27 cellular contexts compared by ENCODE assay signal in the genomic region with DNA sequence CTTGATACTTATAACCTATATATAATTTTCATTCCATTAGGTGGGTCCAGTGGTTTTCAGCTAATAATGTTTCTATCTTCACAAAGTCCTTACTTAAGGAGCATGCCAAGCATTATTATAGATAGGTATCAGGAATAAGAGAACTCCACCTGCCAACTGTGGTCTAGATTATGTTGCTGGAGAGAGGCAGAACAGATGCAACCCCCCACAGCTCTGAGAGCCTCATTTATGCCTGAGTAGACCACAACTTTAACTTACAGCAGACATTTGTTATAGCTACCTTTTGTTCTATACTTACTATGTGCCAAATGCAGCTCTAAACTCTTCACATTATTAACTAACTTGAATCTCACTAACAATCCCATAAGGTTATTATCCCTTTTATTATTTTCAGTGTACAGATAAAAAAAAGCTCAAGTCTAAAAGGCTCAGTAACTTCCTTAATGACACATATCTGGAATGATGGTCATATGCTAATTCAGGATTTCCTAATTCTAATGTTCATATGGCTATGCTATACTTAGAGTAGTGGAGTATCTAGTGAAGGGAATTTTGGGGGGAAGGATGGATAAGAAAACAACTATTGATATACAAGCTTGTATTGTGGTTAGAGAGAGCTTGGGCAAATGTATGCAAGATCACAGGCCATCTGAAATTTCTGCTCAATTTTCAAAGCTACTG.
DNase-seq lines count a peak whose midpoint lies in the region; ATAC-seq and TF ChIP-seq lines count a peak whose summit lies in the region.
"Had no signal": no experiment of that assay in that cellular context is flagged by ENCODE, and none has a peak within 500 bp of the region (broad histone marks: within the 10 kb centered on the region; RNA-seq: fewer than 3 reads in every experiment).

No MANE protein-coding gene starts in this region.

- peak; percentile 72 for DNase-seq in DMS79 treated with DMSO at 0.1 percent for 48 hours (lab: John Stamatoyannopoulos, UW)
- DNase-seq in NCI-H2107 (lab: John Stamatoyannopoulos, UW), result peak; percentile 46
- peak; percentile 23 for DNase-seq in SK-N-DZ (ENCODE audit: low spot score)
- no peak for DNase-seq in neural progenitor cell (ENCODE audit: low spot score)
- DNase-seq in NOMO-1 treated with DMSO at 0.1 percent for 48 hours (lab: John Stamatoyannopoulos, UW; ENCODE audit: unreplicated experiment), result no peak
- DNase-seq in GM19240 (ENCODE audit: insufficient read length, low spot score), result no peak
- DNase-seq: activated CD4-positive, alpha-beta T cell treated with anti-CD3 and anti-CD28 coated beads, Interleukin-2, amount 10 ng/mL, durations not matched to agents 24 days and 14 days; activated naive CD4-positive, alpha-beta T cell treated with Interleukin-2 at 50 U/mL for 16 hours; activated T-cell treated with anti-CD3 and anti-CD28 coated beads, Interleukin-2, amount 50 U/mL, for 48 hours; Calu3; effector memory CD8-positive, alpha-beta T cell; left lung; naive thymus-derived CD4-positive, alpha-beta T cell; NCI-H187 treated with DMSO at 0.1 percent for 48 hours; NCI-H510A; SK-N-SH; stimulated activated CD4-positive, alpha-beta T cell treated with anti-CD3 and anti-CD28 coated beads, Interleukin-4, amount 100 ng/mL, for 24 hours; stimulated activated naive CD8-positive, alpha-beta T cell treated with anti-CD3 and anti-CD28 coated beads, Interleukin-15, Interleukin-2, amounts not matched to agents 100 U/mL and 50 U/mL, for 24 hours; T-helper 17 cell had no signal

- H3K4me1 ChIP-seq in neural progenitor cell, result peaks cover 6% of the 10 kb centered on the region
- H3K4me1 ChIP-seq: left lung, right atrium auricular region had no signal

- no peak for ATAC-seq in GM18520 (IDR thresholded peaks at IDR 0.05; ENCODE audit: unreplicated experiment)
- ATAC-seq: effector memory CD8-positive, alpha-beta T cell; GM23338; left lung; naive thymus-derived CD4-positive, alpha-beta T cell; stimulated activated naive CD8-positive, alpha-beta T cell treated with anti-CD3 and anti-CD28 coated beads, Interleukin-15, Interleukin-2, amounts not matched to agents 100 U/mL and 50 U/mL, for 24 hours; T-helper 17 cell had no signal

- no peaks in the 10 kb centered on the region for H3K36me3 Mint-ChIP-seq in neural progenitor cell
- H3K36me3 Mint-ChIP-seq: CD14-positive monocyte; naive thymus-derived CD4-positive, alpha-beta T cell had no signal

- H3K9me3 Mint-ChIP-seq in neural progenitor cell, result peaks cover 2% of the 10 kb centered on the region
- H3K9me3 Mint-ChIP-seq: activated CD4-positive, alpha-beta T cell treated with anti-CD3 and anti-CD28 coated beads, Interleukin-2, amount 10 ng/mL, durations not matched to agents 24 days and 14 days; effector memory CD8-positive, alpha-beta T cell; GM23338 had no signal

- no peak overlapping the region for H3K9ac ChIP-seq in neural progenitor cell
- H3K9ac ChIP-seq: KMS-11, SK-N-SH had no signal

- no peaks in the 10 kb centered on the region for H3K9me3 ChIP-seq in neural progenitor cell (ENCODE audit: low read depth)
- H3K9me3 ChIP-seq: left lung, right atrium auricular region, thoracic aorta had no signal

- H3K79me2 ChIP-seq in neural progenitor cell (ENCODE audit: low read depth), result no peaks in the 10 kb centered on the region

- H2AFZ ChIP-seq in neural progenitor cell (replicated peaks), result no peak overlapping the region
- H2AFZ ChIP-seq: GM23338 had no signal

- no peaks in the 10 kb centered on the region for H4K20me1 ChIP-seq in neural progenitor cell (ENCODE audit: low read depth)

- H3K4me3 Mint-ChIP-seq in neural progenitor cell, result no peak overlapping the region
- H3K4me3 Mint-ChIP-seq: activated CD4-positive, alpha-beta T cell treated with anti-CD3 and anti-CD28 coated beads, Interleukin-2, amount 10 ng/mL, durations not matched to agents 24 days and 14 days; CD14-positive monocyte; effector memory CD8-positive, alpha-beta T cell; GM23338; naive thymus-derived CD4-positive, alpha-beta T cell; T-helper 17 cell had no signal

- H3F3A ChIP-seq in neural progenitor cell (ENCODE audit: low read depth), result no peaks in the 10 kb centered on the region

- H3K36me3 ChIP-seq in neural progenitor cell, result no peaks in the 10 kb centered on the region
- H3K36me3 ChIP-seq: left lung, right atrium auricular region, thoracic aorta had no signal

- H3K27ac Mint-ChIP-seq in neural progenitor cell, result peak overlapping the region; percentile 48
- H3K27ac Mint-ChIP-seq: activated CD4-positive, alpha-beta T cell treated with anti-CD3 and anti-CD28 coated beads, Interleukin-2, amount 10 ng/mL, durations not matched to agents 24 days and 14 days; CD14-positive monocyte; effector memory CD8-positive, alpha-beta T cell; GM23338; naive thymus-derived CD4-positive, alpha-beta T cell; T-helper 17 cell had no signal

- peaks cover 23% of the 10 kb centered on the region for H3K4me1 Mint-ChIP-seq in neural progenitor cell
- H3K4me1 Mint-ChIP-seq: activated CD4-positive, alpha-beta T cell treated with anti-CD3 and anti-CD28 coated beads, Interleukin-2, amount 10 ng/mL, durations not matched to agents 24 days and 14 days; CD14-positive monocyte; naive thymus-derived CD4-positive, alpha-beta T cell; T-helper 17 cell had no signal

- H3K4me2 ChIP-seq in neural progenitor cell, result no peak overlapping the region
- H3K4me2 ChIP-seq: GM23338, KMS-11, SK-N-SH had no signal

- H3K27ac ChIP-seq in neural progenitor cell, result no peak overlapping the region
- H3K27ac ChIP-seq: coronary artery, KMS-11, left lung, right atrium auricular region, RWPE1, thoracic aorta had no signal

- H3K27me3 Mint-ChIP-seq in neural progenitor cell (ENCODE audit: insufficient read depth, low read depth), result peaks cover 3% of the 10 kb centered on the region
- H3K27me3 Mint-ChIP-seq: activated CD4-positive, alpha-beta T cell treated with anti-CD3 and anti-CD28 coated beads, Interleukin-2, amount 10 ng/mL, durations not matched to agents 24 days and 14 days; effector memory CD8-positive, alpha-beta T cell; T-helper 17 cell had no signal

- TF ChIP-seq CTCF in neural progenitor cell (IDR thresholded peaks at IDR 0.05), result no peak

- no peak overlapping the region for H3K4me3 ChIP-seq in neural progenitor cell
- H3K4me3 ChIP-seq: coronary artery, GM23338, left lung, right atrium auricular region, thoracic aorta had no signal

- H3K27me3 ChIP-seq in neural progenitor cell, result no peaks in the 10 kb centered on the region
- H3K27me3 ChIP-seq: left lung, right atrium auricular region had no signal

Comparison
In these comparisons a context has a peak if more than half of its experiments do, and no peak if none do; other contexts are left out.
1. DNase-seq: peak in DMS79 treated with DMSO at 0.1 percent for 48 hours (single experiment), NCI-H2107 (single experiment) and SK-N-DZ (single experiment); none in neural progenitor cell (single experiment), NOMO-1 treated with DMSO at 0.1 percent for 48 hours (single experiment) and GM19240 (single experiment).